8 cellular contexts compared by ENCODE assay signal in genomic region chr10:13099144-13099665, GRCh38. TPM values are rescaled to one million over a fixed set of nuclear protein-coding genes. Genes with fewer than 3 reads are reported as not detected.
DNase-seq lines count a peak whose midpoint lies in the region; ATAC-seq and TF ChIP-seq lines count a peak whose summit lies in the region.

No MANE protein-coding gene starts in this region.

- ATAC-seq in GM18520 (IDR thresholded peaks at IDR 0.05; ENCODE audit: unreplicated experiment) (peak; percentile 18), HG03045 (IDR thresholded peaks at IDR 0.05; ENCODE audit: unreplicated experiment) (peak; percentile 30), lung (ENCODE audit: insufficient read depth, low FRiP score) (peak; percentile 13)
- ATAC-seq in effector memory CD8-positive, alpha-beta T cell (replicated peaks) = peak; percentile 47
- peak; percentile 62 for ATAC-seq in stimulated activated memory B cell treated with anti-CD40 and anti-IgM and Interleukin-4, amounts not matched to agents 10 μg/mL and 1 μg/mL and 100 μg/mL, for 72 hours

- no peak overlapping the region for H3K4me3 ChIP-seq in lung

- H3K4me1 ChIP-seq in lung (ENCODE audit: control insufficient read depth in 2 of 2, insufficient read depth in 2 of 2, low read length in 2 of 2) = peaks cover 2 to 8% of the 10 kb centered on the region in 2 donors

- TF ChIP-seq CTCF in AG09319 (IDR thresholded peaks at IDR 0.05; ENCODE audit: low read depth, low read length) (peak; percentile 64), lung (IDR thresholded peaks at IDR 0.05; ENCODE audit: control extremely low read depth, extremely low read depth) (peak; percentile 41)

- H3K4me1 Mint-ChIP-seq in activated CD4-positive, alpha-beta T cell treated with anti-CD3 and anti-CD28 coated beads, Interleukin-2, amount 10 ng/mL, durations not matched to agents 24 days and 14 days = peaks cover 42% of the 10 kb centered on the region
- H3K4me1 Mint-ChIP-seq in effector memory CD8-positive, alpha-beta T cell (ENCODE audit: low read depth in 2 of 2) = peaks cover 25 to 36% of the 10 kb centered on the region in 2 donors
- peaks cover 27% of the 10 kb centered on the region for H3K4me1 Mint-ChIP-seq in stimulated activated memory B cell treated with anti-CD40 and anti-IgM and Interleukin-4, amounts not matched to agents 10 μg/mL and 1 μg/mL and 100 μg/mL, for 72 hours

- no peaks in the 10 kb centered on the region for H3K27me3 Mint-ChIP-seq in activated CD4-positive, alpha-beta T cell treated with anti-CD3 and anti-CD28 coated beads, Interleukin-2, amount 10 ng/mL, durations not matched to agents 24 days and 14 days
- H3K27me3 Mint-ChIP-seq in effector memory CD8-positive, alpha-beta T cell = no peaks in the 10 kb centered on the region
- no peaks in the 10 kb centered on the region for H3K27me3 Mint-ChIP-seq in stimulated activated memory B cell treated with anti-CD40 and anti-IgM and Interleukin-4, amounts not matched to agents 10 μg/mL and 1 μg/mL and 100 μg/mL, for 72 hours

- peaks cover 17% of the 10 kb centered on the region for H3K36me3 Mint-ChIP-seq in activated CD4-positive, alpha-beta T cell treated with anti-CD3 and anti-CD28 coated beads, Interleukin-2, amount 10 ng/mL, durations not matched to agents 24 days and 14 days (ENCODE audit: low read depth)
- peaks cover 9% of the 10 kb centered on the region for H3K36me3 Mint-ChIP-seq in effector memory CD8-positive, alpha-beta T cell (ENCODE audit: insufficient read depth)
- no peaks in the 10 kb centered on the region for H3K36me3 Mint-ChIP-seq in stimulated activated memory B cell treated with anti-CD40 and anti-IgM and Interleukin-4, amounts not matched to agents 10 μg/mL and 1 μg/mL and 100 μg/mL, for 72 hours

- H3K36me3 ChIP-seq in lung (ENCODE audit: control insufficient read depth in 2 of 2, insufficient read depth in 2 of 2, low read length in 2 of 2) = no peaks in the 10 kb centered on the region

- H3K27ac Mint-ChIP-seq in activated CD4-positive, alpha-beta T cell treated with anti-CD3 and anti-CD28 coated beads, Interleukin-2, amount 10 ng/mL, durations not matched to agents 24 days and 14 days = peak overlapping the region; percentile 92
- H3K27ac Mint-ChIP-seq in effector memory CD8-positive, alpha-beta T cell = peak overlapping the region; percentile 85
- peak overlapping the region; percentile 58 for H3K27ac Mint-ChIP-seq in stimulated activated memory B cell treated with anti-CD40 and anti-IgM and Interleukin-4, amounts not matched to agents 10 μg/mL and 1 μg/mL and 100 μg/mL, for 72 hours

- 5 to 6% methylated on average over 14 of the region's 14 CpGs for WGBS in lung, 2 donors

- peaks cover 0 to 2% of the 10 kb centered on the region in 2 donors for H3K9me3 ChIP-seq in lung (ENCODE audit: control insufficient read depth in 2 of 2, insufficient read depth in 1 of 2, low read length in 1 of 2)

- peak overlapping the region; percentile 92 for H3K4me3 Mint-ChIP-seq in activated CD4-positive, alpha-beta T cell treated with anti-CD3 and anti-CD28 coated beads, Interleukin-2, amount 10 ng/mL, durations not matched to agents 24 days and 14 days
- H3K4me3 Mint-ChIP-seq in effector memory CD8-positive, alpha-beta T cell = peak overlapping the region; percentile 77 to 83
- H3K4me3 Mint-ChIP-seq in stimulated activated memory B cell treated with anti-CD40 and anti-IgM and Interleukin-4, amounts not matched to agents 10 μg/mL and 1 μg/mL and 100 μg/mL, for 72 hours = peak overlapping the region; percentile 93

- intact Hi-C loops in activated CD4-positive, alpha-beta T cell treated with anti-CD3 and anti-CD28 coated beads, Interleukin-2, amount 10 ng/mL, durations not matched to agents 24 days and 14 days (cut with micrococcal nuclease) = loop anchor here (1.0 to 10.0 kb wide), 3 partner anchors 62 to 384 kb away; partner anchors contain the start of gene MCM10

- peak; percentile 41 for DNase-seq in AG09319 (ENCODE audit: extremely low read depth, low read depth)
- DNase-seq in NCI-H2196 treated with DMSO at 0.1 percent for 48 hours (lab: John Stamatoyannopoulos, UW; ENCODE audit: unreplicated experiment) = peak; percentile 24
- DNase-seq in activated CD4-positive, alpha-beta T cell treated with anti-CD3 and anti-CD28 coated beads, Interleukin-2, amount 10 ng/mL, durations not matched to agents 24 days and 14 days = peak; percentile 87
- DNase-seq in effector memory CD8-positive, alpha-beta T cell = peak; percentile 47 to 53 (median 48)
- no peak for DNase-seq in lung (ENCODE audit: low spot score)

- no peaks in the 10 kb centered on the region for H3K27me3 ChIP-seq in lung (ENCODE audit: control insufficient read depth, insufficient read depth)

- peak overlapping the region; percentile 43 to 45 for H3K27ac ChIP-seq in lung (ENCODE audit: low read depth in 1 of 2, low read length in 1 of 2)

- H3K9me3 Mint-ChIP-seq in activated CD4-positive, alpha-beta T cell treated with anti-CD3 and anti-CD28 coated beads, Interleukin-2, amount 10 ng/mL, durations not matched to agents 24 days and 14 days = no peaks in the 10 kb centered on the region
- H3K9me3 Mint-ChIP-seq in effector memory CD8-positive, alpha-beta T cell = no peaks in the 10 kb centered on the region
- H3K9me3 Mint-ChIP-seq in stimulated activated memory B cell treated with anti-CD40 and anti-IgM and Interleukin-4, amounts not matched to agents 10 μg/mL and 1 μg/mL and 100 μg/mL, for 72 hours = no peaks in the 10 kb centered on the region

RNA-seq across cellular contexts. Expression of gene OPTN, which starts 0.8 kb away (rescaled TPM):
- 39.5 and 43.6 TPM in 2 replicates for total RNA-seq in activated CD4-positive, alpha-beta T cell treated with anti-CD3 and anti-CD28 coated beads, Interleukin-2, amount 10 ng/mL, durations not matched to agents 24 days and 14 days
- 10 to 100 TPM; 41.2 to 45.6 TPM for total RNA-seq in lung
- polyA plus RNA-seq in lung = 10 to 100 TPM; 23.0 to 34.3 TPM
